In genomic region chr20:49384437-49385434, GRCh38 we compare ENCODE assay signal across 8 cellular contexts.
A peak's percentile ranks its signal among the peaks of the same experiment; 100 is the strongest.
DNase-seq lines count a peak whose midpoint lies in the region; ATAC-seq and TF ChIP-seq lines count a peak whose summit lies in the region.

No MANE protein-coding gene starts in this region.

- peak overlapping the region in 1 of 2 donors; percentile 46 for H3K27ac ChIP-seq in uterus

- peak; percentile 87 for TF ChIP-seq CTCF in progenitor cell of endocrine pancreas (IDR thresholded peaks at IDR 0.05; ENCODE audit: unreplicated experiment)
- peak; percentile 40 to 64 (median 50) for TF ChIP-seq CTCF in uterus (IDR thresholded peaks at IDR 0.05)

- H3K4me1 ChIP-seq in uterus = peaks cover 0 to 12% of the 10 kb centered on the region in 2 donors

- TF ChIP-seq POLR2A in uterus (IDR thresholded peaks at IDR 0.05) = no peak

- DNase-seq in Caki2 (ENCODE audit: low read depth) (peak; percentile 13), KBM-7 (peak; percentile 59), SHP77 (lab: John Stamatoyannopoulos, UW) (peak; percentile 59 to 82), globus pallidus (ENCODE audit: low spot score) (peak; percentile 45), progenitor cell of endocrine pancreas (ENCODE audit: low spot score, unreplicated experiment) (peak; percentile 69), uterus (peak; percentile 67 to 71)
- DNase-seq in activated effector memory CD4-positive, alpha-beta T cell treated with anti-CD3 and anti-CD28 coated beads, Interleukin-2, amount 50 U/mL, for 16 hours = peak; percentile 84

- no peak overlapping the region for H3K27ac Mint-ChIP-seq in progenitor cell of endocrine pancreas

- ATAC-seq in HG03045 (IDR thresholded peaks at IDR 0.05; ENCODE audit: unreplicated experiment) = no peak

- H3K36me3 ChIP-seq in uterus = no peaks in the 10 kb centered on the region

- intact Hi-C loops in uterus (cut with DNase I; ENCODE audit: low total_unique reads) = no loop called here

- in situ Hi-C loops in Caki2 (cut with HindIII; ENCODE audit: low pct_unique_long_range_greater_than_20kb, low sequenced_read_pairs) (no loop called here), KBM-7 (cut with MboI; ENCODE audit: low pct_unique_long_range_greater_than_20kb, low sequenced_read_pairs) (no loop called here)

- H3K9me3 ChIP-seq in uterus = no peaks in the 10 kb centered on the region

- H3K4me1 Mint-ChIP-seq in progenitor cell of endocrine pancreas (ENCODE audit: low read depth) = no peaks in the 10 kb centered on the region

- H3K36me3 Mint-ChIP-seq in progenitor cell of endocrine pancreas (ENCODE audit: insufficient read depth) = no peaks in the 10 kb centered on the region

- no peak overlapping the region for H3K4me3 ChIP-seq in uterus

- H3K27me3 ChIP-seq in uterus = no peaks in the 10 kb centered on the region

- peaks cover 18% of the 10 kb centered on the region for H3K27me3 Mint-ChIP-seq in progenitor cell of endocrine pancreas

- H3K4me3 Mint-ChIP-seq in progenitor cell of endocrine pancreas (ENCODE audit: low read depth) = no peak overlapping the region

- no peaks in the 10 kb centered on the region for H3K9me3 Mint-ChIP-seq in progenitor cell of endocrine pancreas (ENCODE audit: low read depth)

Comparison
In these comparisons a context has a peak if more than half of its experiments do, and no peak if none do; other contexts are left out.
1. DNase-seq: peak in every context shown above with its lines; median percentile 84 in activated effector memory CD4-positive, alpha-beta T cell treated with anti-CD3 and anti-CD28 coated beads, Interleukin-2, amount 50 U/mL, for 16 hours; 70 in SHP77; 69 in progenitor cell of endocrine pancreas; 69 in uterus; 59 in KBM-7; 45 in globus pallidus; 13 in Caki2.